16 cellular contexts compared by ENCODE assay signal in the genomic region with DNA sequence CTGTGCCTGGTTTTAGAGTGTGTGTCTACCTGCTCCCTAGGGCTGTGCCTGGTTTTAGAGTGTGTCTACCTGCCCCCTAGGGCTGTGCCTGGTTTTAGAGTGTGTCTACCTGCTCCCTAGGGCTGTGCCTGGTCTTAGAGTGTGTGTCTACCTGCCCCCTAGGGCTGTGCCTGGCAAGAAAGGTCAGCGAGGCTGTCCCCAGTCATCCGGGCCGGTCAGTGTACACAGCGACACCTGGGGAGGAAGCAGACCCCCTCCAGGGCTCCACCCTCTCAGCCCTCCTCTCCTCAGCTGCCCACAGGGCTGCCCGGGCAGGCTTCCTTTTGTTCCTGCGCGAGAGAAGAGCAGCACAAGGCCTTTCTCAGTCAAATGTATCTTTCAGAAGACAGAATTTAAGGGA. TPM values are rescaled to one million over a fixed set of nuclear protein-coding genes. Genes with fewer than 3 reads are reported as not detected.
DNase-seq lines count a peak whose midpoint lies in the region; ATAC-seq and TF ChIP-seq lines count a peak whose summit lies in the region.
"Had no signal": no experiment of that assay in that cellular context is flagged by ENCODE, and none has a peak within 500 bp of the region (broad histone marks: within the 10 kb centered on the region; RNA-seq: fewer than 3 reads in every experiment).

No MANE protein-coding gene starts in this region.

- intact Hi-C loops in left lung (cut with DNase I), result no loop called here

- H3K27ac ChIP-seq in cingulate gyrus (ENCODE audit: low read depth, low read length), result peak overlapping the region; percentile 20
- peak overlapping the region; percentile 60 to 65 for H3K27ac ChIP-seq in left lung
- H3K27ac ChIP-seq in stomach smooth muscle (ENCODE audit: low read length), result peak overlapping the region; percentile 37

- ATAC-seq in left lung, result no peak
- ATAC-seq in GM19324 (IDR thresholded peaks at IDR 0.05; ENCODE audit: low FRiP score, unreplicated experiment), result no peak
- ATAC-seq: activated CD8-positive, alpha-beta memory T cell treated with anti-CD3 and anti-CD28 coated beads, Interleukin-2, amount 10 ng/mL, durations not matched to agents 7 days and 5 days; activated naive CD8-positive, alpha-beta T cell treated with anti-CD3 and anti-CD28 coated beads, Interleukin-2, amount 50 U/mL, for 24 hours had no signal

- H3K4me3 ChIP-seq in left lung (peak overlapping the region in 1 of 2 donors; percentile 46), stomach smooth muscle (ENCODE audit: low read length in 2 of 2) (no peak overlapping the region)
- H3K4me3 ChIP-seq: MG63 had no signal

- H3K36me3 ChIP-seq in left lung (no peaks in the 10 kb centered on the region), stomach smooth muscle (ENCODE audit: control insufficient read depth in 2 of 2, insufficient read depth in 2 of 2, low read length in 2 of 2) (no peaks in the 10 kb centered on the region)
- H3K36me3 ChIP-seq: MG63 had no signal

- H3K27me3 ChIP-seq in left lung (peaks cover 16 to 93% of the 10 kb centered on the region in 2 donors), stomach smooth muscle (ENCODE audit: control insufficient read depth in 1 of 2, insufficient read depth in 2 of 2, low read length in 2 of 2) (peaks cover 55 to 79% of the 10 kb centered on the region in 2 donors)

- peaks cover 5 to 61% of the 10 kb centered on the region in 2 donors for H3K4me1 ChIP-seq in left lung
- peaks cover 16% of the 10 kb centered on the region for H3K4me1 ChIP-seq in stomach smooth muscle (ENCODE audit: control insufficient read depth, insufficient read depth, low read length)

- H3K9me3 ChIP-seq in left lung (peaks cover 0 to 3% of the 10 kb centered on the region in 2 donors), stomach smooth muscle (ENCODE audit: control insufficient read depth in 2 of 2, low read length in 2 of 2) (peaks cover 0 to 5% of the 10 kb centered on the region in 2 donors)
- H3K9me3 ChIP-seq: MG63 had no signal

- DNase-seq in NCI-H1417 (lab: John Stamatoyannopoulos, UW) (peak in 2 of 3 experiments; percentile 58 to 69), NCI-H1417 treated with DMSO at 0.1 percent for 48 hours (lab: John Stamatoyannopoulos, UW) (no peak), left lung (no peak), kidney tubule cell (ENCODE audit: low spot score) (no peak)
- no peak for DNase-seq in activated CD4-positive, alpha-beta T cell treated with anti-CD3 and anti-CD28 coated beads for 48 hours
- DNase-seq: 8988T; activated CD8-positive, alpha-beta memory T cell treated with anti-CD3 and anti-CD28 coated beads, Interleukin-2, amount 10 ng/mL, durations not matched to agents 7 days and 5 days; activated naive CD8-positive, alpha-beta T cell treated with anti-CD3 and anti-CD28 coated beads, Interleukin-2, amount 50 U/mL, for 24 hours; COR-L47; MG63 had no signal

- no peak for TF ChIP-seq CTCF in left lung (IDR thresholded peaks at IDR 0.05)

- H3K9ac ChIP-seq in stomach smooth muscle (ENCODE audit: low read length in 2 of 2), result no peak overlapping the region

RNA-seq across cellular contexts. Expression of a gene that starts 4.1 kb away (rescaled TPM):
- 10 to 100 TPM; 11.3 to 15.2 TPM for total RNA-seq in left lung

RNA-seq across cellular contexts. Expression of a gene that starts 20.4 kb away (rescaled TPM):
- 10 to 100 TPM; 31.8 to 38.5 TPM for total RNA-seq in left lung

RNA-seq across cellular contexts. Expression of a gene that starts 42.8 kb away (rescaled TPM):
- total RNA-seq in left lung, result 10 to 100 TPM; 47.8 to 49.7 TPM

RNA-seq across cellular contexts. Expression of a gene that starts 46.9 kb away (rescaled TPM):
- not detected for total RNA-seq in left lung
- total RNA-seq: activated CD8-positive, alpha-beta memory T cell treated with anti-CD3 and anti-CD28 coated beads, Interleukin-2, amount 10 ng/mL, durations not matched to agents 7 days and 5 days; dermis microvascular lymphatic vessel endothelial cell; NCI-H460; temporal lobe had no signal

RNA-seq across cellular contexts. Expression of a gene that starts 56.9 kb away (rescaled TPM):
- total RNA-seq in left lung, result 100 to 1,000 TPM; 245 to 337 TPM

Comparison
In these comparisons a context has a peak if more than half of its experiments do, and no peak if none do; other contexts are left out.
1. DNase-seq: peak in NCI-H1417 (2 of 3); none in NCI-H1417 treated with DMSO at 0.1 percent for 48 hours (single experiment), left lung (0 of 2), kidney tubule cell (single experiment) and activated CD4-positive, alpha-beta T cell treated with anti-CD3 and anti-CD28 coated beads for 48 hours (single experiment).
2. Peak in every context shown above with its lines, with median percentiles within 50 percentile points of each other: H3K27ac ChIP-seq.